Comparison of ENCODE assay signal across 1 cellular context in the genomic region with DNA sequence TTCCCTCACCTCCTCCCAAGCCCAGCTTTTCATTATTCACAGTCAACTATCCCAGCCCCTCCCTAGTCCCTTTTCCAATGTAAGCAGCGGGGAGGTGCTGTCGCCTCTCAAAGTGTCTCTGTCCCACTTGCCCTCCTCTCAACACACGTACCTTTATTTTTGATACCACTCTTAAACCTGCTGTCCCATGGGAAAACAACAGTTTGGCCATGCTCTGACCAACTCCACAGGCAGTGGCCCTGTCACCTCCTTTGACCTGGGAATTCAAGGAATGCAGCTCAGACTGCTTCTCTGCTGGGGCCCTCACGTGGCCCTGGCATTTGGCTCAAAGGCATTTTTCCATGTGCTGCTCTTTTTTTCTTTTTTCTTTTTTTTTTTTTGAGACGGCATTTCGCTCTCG.
TF ChIP-seq lines count a peak whose summit lies in the region.

No MANE protein-coding gene starts in this region.

TF ChIP-seq in HCT116, 20 proteins besides CTCF, POLR2A, EP300 and RAD21 (continued from another document):
- TF ChIP-seq, protein P1, sequence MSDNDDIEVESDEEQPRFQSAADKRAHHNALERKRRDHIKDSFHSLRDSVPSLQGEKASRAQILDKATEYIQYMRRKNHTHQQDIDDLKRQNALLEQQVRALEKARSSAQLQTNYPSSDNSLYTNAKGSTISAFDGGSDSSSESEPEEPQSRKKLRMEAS (IDR thresholded peaks at IDR 0.05) = no peak
- TF ChIP-seq ZBTB33 (IDR thresholded peaks at IDR 0.05; ENCODE audit: extremely low read depth, insufficient replicate concordance, low read length) (no peak), JUND (IDR thresholded peaks at IDR 0.05) (no peak), EZH2 (IDR thresholded peaks at IDR 0.05) (no peak), YY1 (IDR thresholded peaks at IDR 0.05; ENCODE audit: extremely low read depth, insufficient replicate concordance, low read depth, low read length) (no peak), REST (IDR thresholded peaks at IDR 0.05; ENCODE audit: low read depth) (no peak)
TF ChIP-seq in HCT116: peak in this region for 0.
